ENCODE assay signal across 26 cellular contexts in genomic region chr17:47367257-47367656, GRCh38.
"Had no signal": no experiment of that assay in that cellular context is flagged by ENCODE, and none has a peak within 500 bp of the region (broad histone marks: within the 10 kb centered on the region; RNA-seq: fewer than 3 reads in every experiment).

No MANE protein-coding gene starts in this region.

- H3K27ac ChIP-seq: colonic mucosa, epithelial cell of prostate, esophagus squamous epithelium, gastrocnemius medialis, heart right ventricle, left lung, lower lobe of right lung had no signal

- H3K36me3 ChIP-seq: colonic mucosa, esophagus squamous epithelium, gastrocnemius medialis, lower lobe of right lung had no signal

- DNase-seq: colonic mucosa; cortex of kidney; effector CD8-positive, alpha-beta T cell; effector memory CD8-positive, alpha-beta T cell; endodermal cell; erythroblast; esophagus squamous epithelium; foreskin fibroblast; foreskin melanocyte; gastrocnemius medialis; glutamatergic neuron; head of caudate nucleus; heart right ventricle; hippocampal formation; left cardiac atrium; left lung; left ventricle myocardium superior; lower lobe of right lung; mesenchymal stem cell; mucosa of descending colon; naive B cell had no signal

- H3K9me3 ChIP-seq: colonic mucosa, esophagus squamous epithelium, gastrocnemius medialis, lower lobe of right lung had no signal

- H3K4me1 ChIP-seq: colonic mucosa, gastrocnemius medialis, heart right ventricle, left lung, lower lobe of right lung had no signal

- FAIRE-seq: endometrium, islet of Langerhans, keratinocyte had no signal

- ATAC-seq: effector memory CD8-positive, alpha-beta T cell; esophagus mucosa; gastrocnemius medialis; heart right ventricle; left cardiac atrium; left lung; left ventricle myocardium superior; lower lobe of right lung; mucosa of descending colon had no signal

- H3K4me3 ChIP-seq: colonic mucosa, esophagus squamous epithelium, gastrocnemius medialis, heart right ventricle, left lung, lower lobe of right lung, mucosa of descending colon had no signal

- H3K27me3 ChIP-seq: colonic mucosa, esophagus squamous epithelium, gastrocnemius medialis, heart right ventricle, left lung had no signal
